In the genomic region with DNA sequence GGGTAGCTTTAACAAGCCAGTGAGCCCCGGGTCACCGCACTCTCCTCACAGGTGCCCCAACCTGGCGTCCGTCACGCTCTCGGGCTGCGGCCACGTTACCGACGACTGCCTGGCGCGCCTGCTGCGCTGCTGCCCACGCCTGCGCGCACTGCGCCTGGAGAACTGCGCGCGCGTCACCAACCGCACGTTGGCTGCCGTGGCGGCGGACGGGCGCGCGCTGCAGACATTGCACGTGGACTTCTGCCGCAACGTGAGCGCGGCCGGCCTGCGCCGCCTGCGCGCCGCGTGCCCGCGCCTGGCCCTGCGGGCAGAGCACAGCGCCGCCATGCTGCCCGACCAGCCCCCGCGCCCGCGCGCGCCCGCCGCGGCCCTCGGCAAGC, we compare ENCODE assay signal across 8 cellular contexts.
DNase-seq lines count a peak whose midpoint lies in the region; ATAC-seq and TF ChIP-seq lines count a peak whose summit lies in the region.

No MANE protein-coding gene starts in this region.

- DNase-seq in AML-193 (lab: John Stamatoyannopoulos, UW) (peak; percentile 86 to 93), NCI-H345 (lab: John Stamatoyannopoulos, UW) (peak; percentile 88), choroid plexus epithelial cell (ENCODE audit: low read depth) (peak; percentile 95), left kidney (ENCODE audit: low read depth, low spot score) (peak; percentile 97)
- DNase-seq in activated CD4-positive, alpha-beta T cell treated with anti-CD3 and anti-CD28 coated beads for 24 hours (ENCODE audit: low read depth in 2 of 2), result peak; percentile 83
- peak; percentile 82 to 86 for DNase-seq in stimulated activated CD4-positive, alpha-beta T cell treated with anti-CD3 and anti-CD28 coated beads, Interleukin-1b, Interleukin-23, amount 100 ng/mL, for 4 hours (ENCODE audit: low read depth in 2 of 2)

- peak overlapping the region; percentile 80 for H3K4me3 ChIP-seq in choroid plexus epithelial cell (ENCODE audit: low read depth, low read length)

- peak; percentile 67 for ATAC-seq in GM19023 (IDR thresholded peaks at IDR 0.05; ENCODE audit: unreplicated experiment)
- peak; percentile 75 for ATAC-seq in HG03175 (IDR thresholded peaks at IDR 0.05; ENCODE audit: unreplicated experiment)

- no peak for TF ChIP-seq CTCF in choroid plexus epithelial cell (conservative IDR thresholded peaks at IDR 0.05; ENCODE audit: low read depth, low read length)

Comparison
In these comparisons a context has a peak if more than half of its experiments do, and no peak if none do; other contexts are left out.
1. Peak in every context shown above with its lines: DNase-seq, ATAC-seq and H3K4me3 ChIP-seq.